In genomic region chr7:75957021-75957736, GRCh38 we compare ENCODE assay signal across 2 cellular contexts.
TF ChIP-seq lines count a peak whose summit lies in the region.

No MANE protein-coding gene starts in this region.

TF ChIP-seq in IMR-90, 13 proteins besides CTCF, POLR2A, EP300 and RAD21:
- no peak for TF ChIP-seq USF2 (IDR thresholded peaks at IDR 0.05; ENCODE audit: low read depth, low read length)

TF ChIP-seq in HepG2, 621 proteins besides CTCF, POLR2A, EP300 and RAD21:
- TF ChIP-seq ZBTB33 (CRISPR knock-in tag; IDR thresholded peaks at IDR 0.05) (peak; percentile 83), TEAD3 (CRISPR knock-in tag; optimal IDR thresholded peaks at IDR 0.05; ENCODE audit: borderline replicate concordance) (peak; percentile 8), ZBTB38 (CRISPR knock-in tag; IDR thresholded peaks at IDR 0.05) (peak; percentile 93), GATAD1 (CRISPR knock-in tag; IDR thresholded peaks at IDR 0.05) (no peak), THAP9 (CRISPR knock-in tag; IDR thresholded peaks at IDR 0.05; ENCODE audit: borderline replicate concordance) (peak; percentile 37; the same call in 1 of the 2 replicates), ZFP90 (CRISPR knock-in tag; IDR thresholded peaks at IDR 0.05; ENCODE audit: borderline replicate concordance) (no peak), ZNF687 (CRISPR knock-in tag; IDR thresholded peaks at IDR 0.05) (peak; percentile 30; the same call in 1 of the 2 replicates), MYC (CRISPR knock-in tag; IDR thresholded peaks at IDR 0.05; ENCODE audit: borderline replicate concordance) (0 out of 2 replicates have a peak, but pooled peaks have one; percentile 19), RNF2 (conservative IDR thresholded peaks at IDR 0.05; ENCODE audit: low read depth) (no peak), MAX (IDR thresholded peaks at IDR 0.05) (0 out of 2 replicates have a peak, but pooled peaks have one; percentile 11), ZNF547 (CRISPR knock-in tag; IDR thresholded peaks at IDR 0.05) (no peak), SAP130 (CRISPR knock-in tag; IDR thresholded peaks at IDR 0.05; ENCODE audit: low read depth) (peak; percentile 32; the same call in 1 of the 2 replicates), ZBTB39 (CRISPR knock-in tag; IDR thresholded peaks at IDR 0.05) (no peak), PHB2 (IDR thresholded peaks at IDR 0.05; ENCODE audit: partially characterized antibody) (no peak)
